Comparison of ENCODE assay signal across 16 cellular contexts in genomic region chr12:112169966-112170365, GRCh38. TPM values are rescaled to one million over a fixed set of nuclear protein-coding genes. Genes with fewer than 3 reads are reported as not detected.
DNase-seq lines count a peak whose midpoint lies in the region; ATAC-seq and TF ChIP-seq lines count a peak whose summit lies in the region.
"Had no signal": no experiment of that assay in that cellular context is flagged by ENCODE, and none has a peak within 500 bp of the region (broad histone marks: within the 10 kb centered on the region; RNA-seq: fewer than 3 reads in every experiment).

No MANE protein-coding gene starts in this region.

- no peak overlapping the region for H2AK5ac ChIP-seq in neuronal stem cell (ENCODE audit: low read depth, low read length)

- H3K79me1 ChIP-seq in neuronal stem cell (ENCODE audit: low read depth, low read length) = peaks cover 1% of the 10 kb centered on the region

- TF ChIP-seq CTCF in Calu3 (IDR thresholded peaks at IDR 0.05; ENCODE audit: unreplicated experiment) = no peak
- TF ChIP-seq CTCF in brain (conservative IDR thresholded peaks at IDR 0.05) = no peak

- no peak for DNase-seq in Calu3
- no peak for DNase-seq in neuronal stem cell (ENCODE audit: low spot score)
- no peak for DNase-seq in HAP-1 (ENCODE audit: low spot score in 2 of 2)
- no peak for DNase-seq in NCI-H345 treated with DMSO at 0.1 percent for 48 hours (lab: John Stamatoyannopoulos, UW; ENCODE audit: unreplicated experiment)
- DNase-seq: adrenal gland, AML-193, caudate nucleus, heart right ventricle, mesenchymal stem cell, NCI-H526 had no signal

- H3K4me2 ChIP-seq in BLaER1 treated with 17β-estradiol and CSF1 and Interleukin-3, amounts not matched to agents 10 nM and 100 nM = peak overlapping the region in 9 of 11 experiments; percentile 10 to 32 (median 21); a peak in 7 of 22 replicates
- H3K4me2 ChIP-seq in neuronal stem cell (ENCODE audit: insufficient read depth, low read length, poor library complexity, severe bottlenecking) = no peak overlapping the region

- ATAC-seq in GM18502 (IDR thresholded peaks at IDR 0.05; ENCODE audit: poor library complexity, unreplicated experiment) = no peak

- H2BK15ac ChIP-seq in neuronal stem cell (ENCODE audit: low read length) = no peak overlapping the region

- peak overlapping the region; percentile 37 for H3K23ac ChIP-seq in neuronal stem cell (ENCODE audit: low read depth, low read length, poor library complexity)

- H3K14ac ChIP-seq in neuronal stem cell (ENCODE audit: low read length) = no peak overlapping the region

- in situ Hi-C loops in HAP-1 (cut with MboI; ENCODE audit: low sequenced_read_pairs) = no loop called here

- no peaks in the 10 kb centered on the region for H3K27me3 ChIP-seq in BLaER1 treated with 17β-estradiol and CSF1 and Interleukin-3, amounts not matched to agents 10 nM and 100 nM
- H3K27me3 ChIP-seq in neuronal stem cell (ENCODE audit: control insufficient read depth in 3 of 3, insufficient read depth in 3 of 3, low read depth in 1 of 3, low read length in 3 of 3) (no peaks in the 10 kb centered on the region), HAP-1 (ENCODE audit: low read depth) (no peaks in the 10 kb centered on the region)
- H3K27me3 ChIP-seq: adrenal gland, heart right ventricle, suprapubic skin had no signal

- H3K18ac ChIP-seq in neuronal stem cell (ENCODE audit: low read length) = no peak overlapping the region

- CTCF ChIA-PET in Calu3 (lab: Charles Lee) = no interaction called here

- H3K27me3 Mint-ChIP-seq in Calu3 (ENCODE audit: unreplicated experiment) = no peaks in the 10 kb centered on the region
- H3K27me3 Mint-ChIP-seq in brain = peaks cover 2% of the 10 kb centered on the region

- no peak overlapping the region for H2AFZ ChIP-seq in neuronal stem cell (ENCODE audit: low read length)

- H3K27ac Mint-ChIP-seq in Calu3 (ENCODE audit: unreplicated experiment) (peak overlapping the region; percentile 43), brain (peak overlapping the region in 3 of 5 experiments; percentile 38 to 63 (median 48))

- no peaks in the 10 kb centered on the region for H3K9me3 ChIP-seq in BLaER1 treated with 17β-estradiol and CSF1 and Interleukin-3, amounts not matched to agents 10 nM and 100 nM (replicated peaks in 1 of 11)
- H3K9me3 ChIP-seq in neuronal stem cell (replicated peaks in 1 of 2; ENCODE audit: control insufficient read depth in 2 of 2, insufficient read depth in 1 of 2, low read depth in 1 of 2, low read length in 2 of 2) = no peaks in the 10 kb centered on the region
- no peaks in the 10 kb centered on the region for H3K9me3 ChIP-seq in HAP-1
- H3K9me3 ChIP-seq: adrenal gland, heart right ventricle, suprapubic skin had no signal

- no TSS peak for BruUV-seq in Calu3 (replicated peaks; lab: Mats Ljungman, UMichigan)

- H3K9me3 Mint-ChIP-seq in Calu3 (ENCODE audit: low read depth, unreplicated experiment) = no peaks in the 10 kb centered on the region
- H3K9me3 Mint-ChIP-seq in brain = no peaks in the 10 kb centered on the region
- H3K9me3 Mint-ChIP-seq: activated T-cell treated with anti-CD3 and anti-CD28 coated beads, Interleukin-2, amount 50 U/mL, for 4 hours had no signal

- H3K36me3 Mint-ChIP-seq in Calu3 (ENCODE audit: insufficient read depth, unreplicated experiment) (peaks cover 54% of the 10 kb centered on the region), brain (peaks cover 53% of the 10 kb centered on the region)

- no peak overlapping the region for H3K9ac ChIP-seq in BLaER1 treated with 17β-estradiol and CSF1 and Interleukin-3, amounts not matched to agents 10 nM and 100 nM
- no peak overlapping the region for H3K9ac ChIP-seq in neuronal stem cell (ENCODE audit: low read depth, low read length, poor library complexity)

- H3K4ac ChIP-seq in neuronal stem cell (ENCODE audit: low read length) = no peak overlapping the region

- peaks cover 0 to 11% (median 0%) of the 10 kb centered on the region in 11 experiments; a peak in 2 of 22 replicates for H4K20me1 ChIP-seq in BLaER1 treated with 17β-estradiol and CSF1 and Interleukin-3, amounts not matched to agents 10 nM and 100 nM

- peaks cover 0 to 26% (median 22%) of the 10 kb centered on the region in 10 experiments; a peak in 18 of 20 replicates for H3K4me1 ChIP-seq in BLaER1 treated with 17β-estradiol and CSF1 and Interleukin-3, amounts not matched to agents 10 nM and 100 nM
- H3K4me1 ChIP-seq in neuronal stem cell (ENCODE audit: control insufficient read depth in 2 of 2, insufficient read depth in 1 of 2, low read depth in 1 of 2, low read length in 2 of 2) (no peaks in the 10 kb centered on the region), HAP-1 (no peaks in the 10 kb centered on the region)
- H3K4me1 ChIP-seq: adrenal gland, heart right ventricle, suprapubic skin had no signal

- H3K4me1 Mint-ChIP-seq in Calu3 (ENCODE audit: low read depth, unreplicated experiment) (no peaks in the 10 kb centered on the region), brain (no peaks in the 10 kb centered on the region)

- H2BK5ac ChIP-seq in neuronal stem cell (ENCODE audit: low read length) = peak overlapping the region; percentile 39

- peaks cover 40 to 83% (median 59%) of the 10 kb centered on the region in 11 experiments for H3K36me3 ChIP-seq in BLaER1 treated with 17β-estradiol and CSF1 and Interleukin-3, amounts not matched to agents 10 nM and 100 nM
- H3K36me3 ChIP-seq in neuronal stem cell (replicated peaks in 1 of 2; ENCODE audit: control insufficient read depth in 2 of 2, insufficient read depth in 2 of 2, low read length in 2 of 2) (peaks cover 8 to 79% of the 10 kb centered on the region in 2 donors), HAP-1 (replicated peaks) (peaks cover 21% of the 10 kb centered on the region)

- WGBS in neuronal stem cell (ENCODE audit: extremely low coverage in 2 of 2, insufficient read length in 2 of 2, insufficient replicate concordance in 1 of 2), 2 donors = no CpG with 5 or more reads among the region's 7 CpGs

- intact Hi-C loops in Calu3 (cut with micrococcal nuclease; ENCODE audit: unreplicated experiment) = no loop called here

- H4K91ac ChIP-seq in neuronal stem cell (ENCODE audit: low read depth, low read length, poor library complexity) = no peak overlapping the region

- peak overlapping the region in 8 of 11 experiments; percentile 4 to 43 (median 24); a peak in 9 of 22 replicates for H3K27ac ChIP-seq in BLaER1 treated with 17β-estradiol and CSF1 and Interleukin-3, amounts not matched to agents 10 nM and 100 nM
- no peak overlapping the region for H3K27ac ChIP-seq in neuronal stem cell (replicated peaks; ENCODE audit: low read length)
- H3K27ac ChIP-seq: adrenal gland, HL-60, suprapubic skin had no signal

- H4K8ac ChIP-seq in neuronal stem cell (ENCODE audit: low read depth, low read length) = no peak overlapping the region

- H3K4me3 ChIP-seq in BLaER1 treated with 17β-estradiol and CSF1 and Interleukin-3, amounts not matched to agents 10 nM and 100 nM = no peak overlapping the region
- H3K4me3 ChIP-seq in neuronal stem cell (ENCODE audit: low read length in 2 of 2) = no peak overlapping the region
- H3K4me3 ChIP-seq in HAP-1 = no peak overlapping the region
- H3K4me3 ChIP-seq: adrenal gland, heart right ventricle, suprapubic skin had no signal

- no peak overlapping the region for H2BK120ac ChIP-seq in neuronal stem cell (ENCODE audit: low read depth, low read length)

- no peak overlapping the region for H2BK12ac ChIP-seq in neuronal stem cell (ENCODE audit: low read length)

- H3K4me3 Mint-ChIP-seq in Calu3 (ENCODE audit: low read depth, unreplicated experiment) (no peak overlapping the region), brain (no peak overlapping the region)
- H3K4me3 Mint-ChIP-seq: activated T-cell treated with anti-CD3 and anti-CD28 coated beads, Interleukin-2, amount 50 U/mL, for 4 hours had no signal

RNA-seq across cellular contexts. Expression of gene TRAFD1, which starts 44.6 kb away (rescaled TPM):
- 38.8 and 40.7 TPM in 2 replicates for total RNA-seq in Calu3 (2022)
- polyA plus RNA-seq in brain (ENCODE audit: insufficient read depth, low read depth, low replicate concordance) = 48.9 TPM
- polyA plus RNA-seq in neuronal stem cell (2013, experiment 1 of 2) = 21.1 TPM
- polyA plus RNA-seq in neuronal stem cell (2013, experiment 2 of 2) = 21.0 TPM
